In the genomic region with DNA sequence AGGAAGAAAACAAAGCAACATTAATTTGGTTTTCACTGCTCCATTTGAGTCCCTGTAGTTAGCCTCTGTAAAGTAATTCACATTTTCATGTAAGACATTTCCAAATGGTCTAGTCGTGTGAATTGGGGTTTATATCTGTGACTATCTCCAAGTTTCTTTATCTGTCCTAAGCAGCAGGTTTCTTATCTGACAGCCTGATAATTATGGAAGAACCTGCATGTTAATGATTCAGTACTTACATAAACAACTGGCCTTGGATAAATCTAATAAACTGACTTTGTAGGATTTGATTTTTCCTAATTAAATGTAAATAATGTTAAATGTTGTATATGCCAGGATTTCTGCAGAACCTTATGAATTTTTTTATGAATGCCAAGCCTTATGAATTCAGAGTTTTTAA, we compare ENCODE assay signal across 23 cellular contexts.
"Had no signal": no experiment of that assay in that cellular context is flagged by ENCODE, and none has a peak within 500 bp of the region (broad histone marks: within the 10 kb centered on the region; RNA-seq: fewer than 3 reads in every experiment).

No MANE protein-coding gene starts in this region.

- DNase-seq: natural killer cell; occipital lobe; ovary; posterior cingulate gyrus; psoas muscle; right cardiac atrium; right lobe of liver; sigmoid colon; small intestine; stimulated activated CD4-positive, alpha-beta T cell treated with anti-CD3 and anti-CD28 coated beads, Interleukin-15, amount 100 ng/mL, for 24 hours; stimulated activated CD4-positive, alpha-beta T cell treated with anti-CD3 and anti-CD28 coated beads, Interleukin-4, amount 100 ng/mL, for 1 hour; stimulated activated CD4-positive, alpha-beta T cell treated with anti-CD3 and anti-CD28 coated beads, Interleukin-4, amount 100 ng/mL, for 4 hours; stimulated activated CD8-positive, alpha-beta memory T cell treated with anti-CD3 and anti-CD28 coated beads, Interleukin-4, amount 100 ng/mL, for 48 hours; stimulated activated naive CD4-positive, alpha-beta T cell; stimulated activated naive CD8-positive, alpha-beta T cell treated with anti-CD3 and anti-CD28 coated beads, Interleukin-15, amount 100 ng/mL, for 72 hours; stimulated activated naive CD8-positive, alpha-beta T cell treated with anti-CD3 and anti-CD28 coated beads, Interleukin-15, Interleukin-2, amounts not matched to agents 100 U/mL and 50 U/mL, for 24 hours; substantia nigra; testis; tibial artery; transverse colon; upper lobe of right lung; uterus had no signal

- ATAC-seq: natural killer cell; psoas muscle; right cardiac atrium; right lobe of liver; stimulated activated memory B cell treated with anti-CD40 and anti-IgM and Interleukin-4, amounts not matched to agents 10 μg/mL and 1 μg/mL and 100 μg/mL, for 72 hours; stimulated activated naive CD8-positive, alpha-beta T cell treated with anti-CD3 and anti-CD28 coated beads, Interleukin-15, amount 100 ng/mL, for 72 hours; stimulated activated naive CD8-positive, alpha-beta T cell treated with anti-CD3 and anti-CD28 coated beads, Interleukin-15, Interleukin-2, amounts not matched to agents 100 U/mL and 50 U/mL, for 24 hours; upper lobe of right lung had no signal
